ENCODE assay signal across 30 cellular contexts in the genomic region with DNA sequence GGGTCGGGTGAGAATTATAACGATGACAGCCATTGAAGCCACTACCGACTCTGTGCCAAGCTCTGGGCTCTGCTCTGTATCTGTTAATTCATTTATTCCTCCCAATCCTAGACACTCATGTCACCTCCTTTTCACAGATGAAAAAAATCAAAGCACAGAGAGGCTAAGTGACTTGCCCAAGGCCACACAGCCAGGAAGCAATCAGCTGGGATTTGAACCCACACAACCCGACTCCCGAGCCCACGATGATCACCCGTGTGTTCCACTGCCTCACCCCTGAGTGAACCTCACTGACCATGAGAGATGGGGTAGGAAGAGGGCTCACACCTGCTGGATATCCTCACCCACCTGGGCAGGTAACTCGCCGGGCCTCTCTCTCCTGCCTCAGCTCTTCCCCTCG.
"Had no signal": no experiment of that assay in that cellular context is flagged by ENCODE, and none has a peak within 500 bp of the region (broad histone marks: within the 10 kb centered on the region; RNA-seq: fewer than 3 reads in every experiment).

No MANE protein-coding gene starts in this region.

- H3K9me3 ChIP-seq: ascending aorta had no signal

- H3K4me3 ChIP-seq: ascending aorta, cardiac muscle cell had no signal

- FAIRE-seq: TTC549 had no signal

- H3K36me3 ChIP-seq: ascending aorta, cardiac muscle cell had no signal

- DNase-seq: activated B cell treated with CpG ODN at 0.5 μM for 24 hours; activated CD4-positive, alpha-beta memory T cell treated with anti-CD3 and anti-CD28 coated beads for 36 hours; activated CD4-positive, alpha-beta T cell treated with anti-CD3 and anti-CD28 coated beads for 4 hours; activated CD4-positive, alpha-beta T cell treated with anti-CD3 and anti-CD28 coated beads, Interleukin-2, amount 10 ng/mL, durations not matched to agents 24 days and 14 days; activated CD4-positive, alpha-beta T cell treated with anti-CD3 and anti-CD28 coated beads, Interleukin-2, amount 50 U/mL, for 1 hour; activated CD4-positive, alpha-beta T cell treated with anti-CD3 and anti-CD28 coated beads, Interleukin-2, amount 50 U/mL, for 4 hours; activated CD4-positive, CD25-positive, alpha-beta regulatory T cell treated with anti-CD3 and anti-CD28 coated beads, Interleukin-2, amount 50 U/mL, for 72 hours; activated CD8-positive, alpha-beta memory T cell treated with anti-CD3 and anti-CD28 coated beads for 24 hours; activated CD8-positive, alpha-beta memory T cell treated with anti-CD3 and anti-CD28 coated beads, Interleukin-2, amount 10 ng/mL, durations not matched to agents 7 days and 5 days; activated CD8-positive, alpha-beta memory T cell treated with anti-CD3 and anti-CD28 coated beads, Interleukin-2, amount 50 U/mL, for 48 hours; activated CD8-positive, alpha-beta T cell treated with anti-CD3 and anti-CD28 coated beads for 36 hours; activated effector memory CD4-positive, alpha-beta T cell treated with Interleukin-2 at 50 U/mL for 16 hours; activated gamma-delta T cell; activated naive CD4-positive, alpha-beta T cell treated with anti-CD3 and anti-CD28 coated beads, Interleukin-2, amount 10 ng/mL, durations not matched to agents 7 days and 5 days; activated naive CD4-positive, alpha-beta T cell treated with Interleukin-2 at 50 U/mL for 16 hours; activated naive CD8-positive, alpha-beta T cell treated with anti-CD3 and anti-CD28 coated beads, Interleukin-2, amount 10 ng/mL, durations not matched to agents 7 days and 5 days; activated naive CD8-positive, alpha-beta T cell treated with anti-CD3 and anti-CD28 coated beads, Interleukin-2, amount 50 U/mL, for 24 hours; activated T-cell treated with anti-CD3 and anti-CD28 coated beads, Interleukin-2, amount 50 U/mL, for 24 hours; activated T-cell treated with anti-CD3 and anti-CD28 coated beads, Interleukin-2, amount 50 U/mL, for 48 hours; amygdala; anterior cingulate cortex; caudate nucleus; cerebellar nuclear complex; T-helper 1 cell; T-helper 2 cell; T-helper 9 cell had no signal

- ATAC-seq: activated CD8-positive, alpha-beta memory T cell treated with anti-CD3 and anti-CD28 coated beads, Interleukin-2, amount 10 ng/mL, durations not matched to agents 7 days and 5 days; activated CD8-positive, alpha-beta T cell treated with anti-CD3 and anti-CD28 coated beads for 36 hours; activated naive CD8-positive, alpha-beta T cell treated with anti-CD3 and anti-CD28 coated beads, Interleukin-2, amount 50 U/mL, for 24 hours had no signal

- H3K27me3 ChIP-seq: ascending aorta, cardiac muscle cell had no signal

- H3K4me1 ChIP-seq: ascending aorta had no signal

- H3K27ac ChIP-seq: ascending aorta, cardiac muscle cell, VCaP had no signal
